Comparison of ENCODE assay signal across 1 cellular context in the genomic region with DNA sequence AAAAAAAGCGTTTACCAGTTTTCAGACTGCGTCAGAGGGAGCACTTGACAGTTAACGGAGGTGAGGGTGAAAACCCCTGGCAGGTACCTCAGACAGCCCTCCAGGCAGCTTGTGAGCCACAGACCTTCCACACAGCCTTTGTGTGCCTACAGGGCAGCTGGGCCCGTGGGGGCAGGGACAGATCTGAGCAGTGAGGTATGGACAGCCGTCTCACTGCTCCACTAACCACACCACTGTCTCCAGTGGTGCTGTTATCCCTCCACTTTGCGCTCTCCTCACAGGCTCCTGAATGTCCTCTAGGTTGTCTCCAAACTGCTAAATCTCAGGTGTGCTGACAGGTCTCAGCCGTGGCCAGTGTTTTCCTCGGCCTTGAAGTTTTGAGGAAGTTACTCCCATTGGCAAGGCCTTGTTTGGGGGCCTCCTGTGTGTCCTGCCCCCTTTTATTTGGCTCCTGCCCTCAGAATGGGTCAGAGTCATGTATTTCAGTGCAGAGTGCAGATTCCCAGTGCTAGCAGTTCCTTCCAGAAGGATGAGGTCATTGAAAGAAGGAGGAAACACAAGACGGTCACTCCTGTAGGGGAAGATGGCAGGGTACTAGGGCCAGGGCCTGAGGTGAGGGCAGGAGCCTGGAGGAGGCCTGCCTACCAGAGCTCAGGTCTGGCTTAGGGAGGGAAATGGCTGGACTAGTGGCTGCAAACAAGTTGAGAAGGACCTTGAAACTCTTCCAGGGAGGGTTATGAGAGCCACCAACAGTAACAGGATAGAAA.
TF ChIP-seq lines count a peak whose summit lies in the region.

No MANE protein-coding gene starts in this region.

TF ChIP-seq in WTC11, 78 proteins besides CTCF, POLR2A, EP300 and RAD21:
- TF ChIP-seq TEAD1 (CRISPR knock-in tag; IDR thresholded peaks at IDR 0.05): no peak
- TF ChIP-seq SP1 (CRISPR knock-in tag; conservative IDR thresholded peaks at IDR 0.05): no peak
- no peak for TF ChIP-seq OVOL2 (CRISPR knock-in tag; IDR thresholded peaks at IDR 0.05; ENCODE audit: borderline replicate concordance)
- TF ChIP-seq PRRX2 (CRISPR knock-in tag; IDR thresholded peaks at IDR 0.05): no peak
- TF ChIP-seq, protein P1, sequence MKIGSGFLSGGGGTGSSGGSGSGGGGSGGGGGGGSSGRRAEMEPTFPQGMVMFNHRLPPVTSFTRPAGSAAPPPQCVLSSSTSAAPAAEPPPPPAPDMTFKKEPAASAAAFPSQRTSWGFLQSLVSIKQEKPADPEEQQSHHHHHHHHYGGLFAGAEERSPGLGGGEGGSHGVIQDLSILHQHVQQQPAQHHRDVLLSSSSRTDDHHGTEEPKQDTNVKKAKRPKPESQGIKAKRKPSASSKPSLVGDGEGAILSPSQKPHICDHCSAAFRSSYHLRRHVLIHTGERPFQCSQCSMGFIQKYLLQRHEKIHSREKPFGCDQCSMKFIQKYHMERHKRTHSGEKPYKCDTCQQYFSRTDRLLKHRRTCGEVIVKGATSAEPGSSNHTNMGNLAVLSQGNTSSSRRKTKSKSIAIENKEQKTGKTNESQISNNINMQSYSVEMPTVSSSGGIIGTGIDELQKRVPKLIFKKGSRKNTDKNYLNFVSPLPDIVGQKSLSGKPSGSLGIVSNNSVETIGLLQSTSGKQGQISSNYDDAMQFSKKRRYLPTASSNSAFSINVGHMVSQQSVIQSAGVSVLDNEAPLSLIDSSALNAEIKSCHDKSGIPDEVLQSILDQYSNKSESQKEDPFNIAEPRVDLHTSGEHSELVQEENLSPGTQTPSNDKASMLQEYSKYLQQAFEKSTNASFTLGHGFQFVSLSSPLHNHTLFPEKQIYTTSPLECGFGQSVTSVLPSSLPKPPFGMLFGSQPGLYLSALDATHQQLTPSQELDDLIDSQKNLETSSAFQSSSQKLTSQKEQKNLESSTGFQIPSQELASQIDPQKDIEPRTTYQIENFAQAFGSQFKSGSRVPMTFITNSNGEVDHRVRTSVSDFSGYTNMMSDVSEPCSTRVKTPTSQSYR (CRISPR knock-in tag; IDR thresholded peaks at IDR 0.05): no peak
- no peak for TF ChIP-seq GRHL2 (CRISPR knock-in tag; IDR thresholded peaks at IDR 0.05; ENCODE audit: insufficient replicate concordance, severe bottlenecking)
- TF ChIP-seq, protein P2, sequence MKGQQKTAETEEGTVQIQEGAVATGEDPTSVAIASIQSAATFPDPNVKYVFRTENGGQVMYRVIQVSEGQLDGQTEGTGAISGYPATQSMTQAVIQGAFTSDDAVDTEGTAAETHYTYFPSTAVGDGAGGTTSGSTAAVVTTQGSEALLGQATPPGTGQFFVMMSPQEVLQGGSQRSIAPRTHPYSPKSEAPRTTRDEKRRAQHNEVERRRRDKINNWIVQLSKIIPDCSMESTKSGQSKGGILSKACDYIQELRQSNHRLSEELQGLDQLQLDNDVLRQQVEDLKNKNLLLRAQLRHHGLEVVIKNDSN (CRISPR knock-in tag; IDR thresholded peaks at IDR 0.05): no peak
- TF ChIP-seq, protein P3, sequence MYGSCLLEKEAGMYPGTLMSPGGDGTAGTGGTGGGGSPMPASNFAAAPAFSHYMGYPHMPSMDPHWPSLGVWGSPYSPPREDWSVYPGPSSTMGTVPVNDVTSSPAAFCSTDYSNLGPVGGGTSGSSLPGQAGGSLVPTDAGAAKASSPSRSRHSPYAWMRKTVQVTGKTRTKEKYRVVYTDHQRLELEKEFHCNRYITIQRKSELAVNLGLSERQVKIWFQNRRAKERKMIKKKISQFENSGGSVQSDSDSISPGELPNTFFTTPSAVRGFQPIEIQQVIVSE (CRISPR knock-in tag; IDR thresholded peaks at IDR 0.05; ENCODE audit: borderline replicate concordance): no peak
- no peak for TF ChIP-seq RORB (CRISPR knock-in tag; IDR thresholded peaks at IDR 0.05)
- no peak for TF ChIP-seq SOX15 (CRISPR knock-in tag; IDR thresholded peaks at IDR 0.05)
- no peak for TF ChIP-seq TEAD4 (CRISPR knock-in tag; IDR thresholded peaks at IDR 0.05)
- TF ChIP-seq, protein P4, sequence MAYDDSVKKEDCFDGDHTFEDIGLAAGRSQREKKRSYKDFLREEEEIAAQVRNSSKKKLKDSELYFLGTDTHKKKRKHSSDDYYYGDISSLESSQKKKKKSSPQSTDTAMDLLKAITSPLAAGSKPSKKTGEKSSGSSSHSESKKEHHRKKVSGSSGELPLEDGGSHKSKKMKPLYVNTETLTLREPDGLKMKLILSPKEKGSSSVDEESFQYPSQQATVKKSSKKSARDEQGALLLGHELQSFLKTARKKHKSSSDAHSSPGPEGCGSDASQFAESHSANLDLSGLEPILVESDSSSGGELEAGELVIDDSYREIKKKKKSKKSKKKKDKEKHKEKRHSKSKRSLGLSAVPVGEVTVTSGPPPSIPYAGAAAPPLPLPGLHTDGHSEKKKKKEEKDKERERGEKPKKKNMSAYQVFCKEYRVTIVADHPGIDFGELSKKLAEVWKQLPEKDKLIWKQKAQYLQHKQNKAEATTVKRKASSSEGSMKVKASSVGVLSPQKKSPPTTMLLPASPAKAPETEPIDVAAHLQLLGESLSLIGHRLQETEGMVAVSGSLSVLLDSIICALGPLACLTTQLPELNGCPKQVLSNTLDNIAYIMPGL (CRISPR knock-in tag; IDR thresholded peaks at IDR 0.05): no peak
- TF ChIP-seq, protein P5, sequence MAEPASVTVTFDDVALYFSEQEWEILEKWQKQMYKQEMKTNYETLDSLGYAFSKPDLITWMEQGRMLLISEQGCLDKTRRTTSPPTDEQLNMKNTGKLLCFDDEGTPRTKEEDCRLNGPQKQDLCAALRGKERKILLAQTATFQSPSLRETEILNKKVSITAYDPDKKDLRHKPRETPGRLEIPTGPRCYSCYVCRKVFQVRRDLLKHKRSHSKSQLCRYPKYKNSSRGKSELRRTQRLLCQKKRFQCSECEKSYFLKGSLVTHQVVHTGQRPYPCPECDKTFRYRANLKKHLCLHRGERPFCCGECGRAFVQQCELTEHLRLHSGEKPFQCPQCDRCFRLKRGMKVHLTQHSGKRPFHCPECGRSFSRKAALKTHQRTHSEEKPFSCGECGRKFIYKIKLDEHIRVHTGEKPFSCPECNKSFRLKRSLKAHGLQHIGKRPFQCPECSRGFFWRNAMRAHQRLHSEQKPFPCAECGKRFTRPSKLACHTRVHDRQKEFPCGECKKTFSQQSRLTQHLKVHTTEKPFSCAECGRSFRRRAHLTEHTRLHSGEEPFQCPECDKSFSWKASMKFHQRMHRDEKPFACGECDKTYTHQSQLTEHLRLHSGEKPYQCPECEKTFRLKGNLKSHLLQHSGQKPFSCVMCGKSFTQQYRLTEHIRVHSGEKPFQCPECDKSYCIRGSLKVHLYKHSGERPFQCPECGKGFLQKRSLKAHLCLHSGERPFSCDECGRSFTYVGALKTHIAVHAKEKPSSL (CRISPR knock-in tag; conservative IDR thresholded peaks at IDR 0.05): no peak
- no peak for TF ChIP-seq HMGA2 (CRISPR knock-in tag; IDR thresholded peaks at IDR 0.05)
- TF ChIP-seq, protein P6, sequence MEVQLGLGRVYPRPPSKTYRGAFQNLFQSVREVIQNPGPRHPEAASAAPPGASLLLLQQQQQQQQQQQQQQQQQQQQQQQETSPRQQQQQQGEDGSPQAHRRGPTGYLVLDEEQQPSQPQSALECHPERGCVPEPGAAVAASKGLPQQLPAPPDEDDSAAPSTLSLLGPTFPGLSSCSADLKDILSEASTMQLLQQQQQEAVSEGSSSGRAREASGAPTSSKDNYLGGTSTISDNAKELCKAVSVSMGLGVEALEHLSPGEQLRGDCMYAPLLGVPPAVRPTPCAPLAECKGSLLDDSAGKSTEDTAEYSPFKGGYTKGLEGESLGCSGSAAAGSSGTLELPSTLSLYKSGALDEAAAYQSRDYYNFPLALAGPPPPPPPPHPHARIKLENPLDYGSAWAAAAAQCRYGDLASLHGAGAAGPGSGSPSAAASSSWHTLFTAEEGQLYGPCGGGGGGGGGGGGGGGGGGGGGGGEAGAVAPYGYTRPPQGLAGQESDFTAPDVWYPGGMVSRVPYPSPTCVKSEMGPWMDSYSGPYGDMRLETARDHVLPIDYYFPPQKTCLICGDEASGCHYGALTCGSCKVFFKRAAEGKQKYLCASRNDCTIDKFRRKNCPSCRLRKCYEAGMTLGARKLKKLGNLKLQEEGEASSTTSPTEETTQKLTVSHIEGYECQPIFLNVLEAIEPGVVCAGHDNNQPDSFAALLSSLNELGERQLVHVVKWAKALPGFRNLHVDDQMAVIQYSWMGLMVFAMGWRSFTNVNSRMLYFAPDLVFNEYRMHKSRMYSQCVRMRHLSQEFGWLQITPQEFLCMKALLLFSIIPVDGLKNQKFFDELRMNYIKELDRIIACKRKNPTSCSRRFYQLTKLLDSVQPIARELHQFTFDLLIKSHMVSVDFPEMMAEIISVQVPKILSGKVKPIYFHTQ (CRISPR knock-in tag; IDR thresholded peaks at IDR 0.05): no peak
